ENCODE assay signal across 34 cellular contexts in the genomic region with DNA sequence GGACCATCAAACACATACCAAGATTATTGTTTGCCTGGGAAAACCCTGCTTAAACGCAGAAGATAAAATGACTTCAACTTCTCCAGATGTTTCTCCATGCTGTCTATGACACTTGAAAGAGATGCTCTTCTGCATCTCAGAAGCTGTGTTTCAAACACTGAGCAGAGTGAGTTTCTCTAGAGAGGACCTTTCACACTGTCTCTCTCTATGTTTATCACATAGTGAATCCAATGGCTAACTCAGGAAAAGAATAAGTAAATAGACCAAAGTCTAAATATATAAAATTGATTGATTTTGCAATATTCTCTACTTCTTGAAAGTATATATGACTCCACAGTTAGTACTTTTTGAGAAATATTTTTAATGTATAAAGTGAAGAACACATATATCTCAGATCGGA.
"Had no signal": no experiment of that assay in that cellular context is flagged by ENCODE, and none has a peak within 500 bp of the region (broad histone marks: within the 10 kb centered on the region; RNA-seq: fewer than 3 reads in every experiment).

No MANE protein-coding gene starts in this region.

- H3K4me2 ChIP-seq: KMS-11 had no signal

- H3K27me3 ChIP-seq: MG63 had no signal

- H3K9me3 ChIP-seq: MG63 had no signal

- H3K4me3 ChIP-seq: MG63 had no signal

- H3K36me3 ChIP-seq: MG63 had no signal

- H3K9ac ChIP-seq: KMS-11 had no signal

- H3K27ac ChIP-seq: KMS-11 had no signal

- DNase-seq: Karpas-422, Kasumi-1, MG63, MM.1S, MV-4-11, NCI-H1048, NCI-H1092, NCI-H1092 treated with DMSO at 0.1 percent for 48 hours, NCI-H1105, NCI-H1105 treated with DMSO at 0.1 percent for 48 hours, NCI-H1417, NCI-H1417 treated with DMSO at 0.1 percent for 48 hours, NCI-H1436, NCI-H1436 treated with DMSO at 0.1 percent for 48 hours, NCI-H146, NCI-H1694, NCI-H1694 treated with DMSO at 0.1 percent for 48 hours, NCI-H187, NCI-H187 treated with DMSO at 0.1 percent for 48 hours, NCI-H1930, NCI-H2029, NCI-H2029 treated with DMSO at 0.1 percent for 48 hours, NCI-H2081, NCI-H2081 treated with DMSO at 0.1 percent for 48 hours, NCI-H2107, NCI-H2171, NCI-H2171 treated with DMSO at 0.1 percent for 48 hours, NCI-H2227 treated with DMSO at 0.1 percent for 48 hours, NCI-H226, NCI-H345, NCI-H446, NCI-H446 treated with DMSO at 0.1 percent for 48 hours, NCI-H510A had no signal
